Comparison of ENCODE assay signal across 20 cellular contexts in genomic region chr5:85140471-85140870, GRCh38.
DNase-seq lines count a peak whose midpoint lies in the region; ATAC-seq and TF ChIP-seq lines count a peak whose summit lies in the region.
"Had no signal": no experiment of that assay in that cellular context is flagged by ENCODE, and none has a peak within 500 bp of the region (broad histone marks: within the 10 kb centered on the region; RNA-seq: fewer than 3 reads in every experiment).

No MANE protein-coding gene starts in this region.

- peak; percentile 4 for DNase-seq in LHCN-M2 (ENCODE audit: low read depth)
- DNase-seq in amniotic epithelial cell (ENCODE audit: low read depth) = peak; percentile 61
- peak; percentile 6 for DNase-seq in fibroblast of gingiva (ENCODE audit: low read depth)
- DNase-seq in mesenchymal stem cell = peak; percentile 7
- DNase-seq in NCI-H2029 (lab: John Stamatoyannopoulos, UW) = no peak
- DNase-seq in BE2C = no peak
- DNase-seq: ACHN; AML-193; C1 segment of cervical spinal cord; Calu3; CD4-positive, alpha-beta memory T cell; COR-L47; DMS53; DMS79 treated with DMSO at 0.1 percent for 48 hours; GF-D8; H9 had no signal

- H4K91ac ChIP-seq in mesenchymal stem cell (ENCODE audit: low read length) = no peak overlapping the region

- no peak overlapping the region for H3K23ac ChIP-seq in mesenchymal stem cell (ENCODE audit: low read length in 2 of 2)

- ATAC-seq in GM21737 (IDR thresholded peaks at IDR 0.05; ENCODE audit: unreplicated experiment) (no peak), GM19467 (IDR thresholded peaks at IDR 0.05; ENCODE audit: unreplicated experiment) (no peak)
- ATAC-seq: GM23338, HCT116 had no signal

- no peak overlapping the region for H3K4ac ChIP-seq in mesenchymal stem cell (ENCODE audit: low read depth in 1 of 2, low read length in 2 of 2)

- no peaks in the 10 kb centered on the region for H3K79me1 ChIP-seq in mesenchymal stem cell (replicated peaks; ENCODE audit: low read length, poor library complexity, severe bottlenecking)

- H3K27ac ChIP-seq in mesenchymal stem cell (ENCODE audit: low read length, poor library complexity, severe bottlenecking) = no peak overlapping the region

- H2BK15ac ChIP-seq in mesenchymal stem cell (ENCODE audit: low read depth, poor library complexity, severe bottlenecking) = no peak overlapping the region

- TF ChIP-seq CTCF in BE2C (IDR thresholded peaks at IDR 0.05; ENCODE audit: low read depth, low read length) = no peak

- no peak overlapping the region for H3K18ac ChIP-seq in mesenchymal stem cell (ENCODE audit: low read depth in 1 of 2, low read length in 2 of 2)

- H3K36me3 ChIP-seq in mesenchymal stem cell (ENCODE audit: control insufficient read depth in 1 of 2, insufficient read depth in 2 of 2, low read depth in 1 of 2, low read length in 2 of 2) = no peaks in the 10 kb centered on the region
- H3K36me3 ChIP-seq in BE2C = no peaks in the 10 kb centered on the region

- H3K14ac ChIP-seq in mesenchymal stem cell (ENCODE audit: low read length in 2 of 2) = no peak overlapping the region

- H2AFZ ChIP-seq in mesenchymal stem cell (ENCODE audit: low read depth, low read length) = no peak overlapping the region
- H2AFZ ChIP-seq: GM23338 had no signal

- no peak overlapping the region for H3K4me2 ChIP-seq in mesenchymal stem cell (ENCODE audit: low read length, poor library complexity, severe bottlenecking)
- H3K4me2 ChIP-seq: GM23338 had no signal

- no peaks in the 10 kb centered on the region for H3K27me3 ChIP-seq in mesenchymal stem cell (ENCODE audit: control insufficient read depth in 1 of 2, insufficient read depth in 1 of 2, low read length in 2 of 2)
- no peaks in the 10 kb centered on the region for H3K27me3 ChIP-seq in BE2C

- H3K9me3 ChIP-seq in mesenchymal stem cell (ENCODE audit: control insufficient read depth, low read length) (no peaks in the 10 kb centered on the region), BE2C (no peaks in the 10 kb centered on the region)

- H3K4me3 ChIP-seq in mesenchymal stem cell (ENCODE audit: insufficient read depth in 1 of 2, low read depth in 1 of 2, low read length in 2 of 2) (no peak overlapping the region), BE2C (ENCODE audit: low read depth, low read length) (no peak overlapping the region)
- H3K4me3 ChIP-seq: GM23338 had no signal

- no peak overlapping the region for H2BK12ac ChIP-seq in mesenchymal stem cell (ENCODE audit: low read length in 2 of 2)

- no peak overlapping the region for H2BK5ac ChIP-seq in mesenchymal stem cell (ENCODE audit: low read depth, low read length, poor library complexity, severe bottlenecking)

- H2AK5ac ChIP-seq in mesenchymal stem cell (ENCODE audit: low read length, severe bottlenecking) = no peak overlapping the region

- H4K8ac ChIP-seq in mesenchymal stem cell (ENCODE audit: low read length) = no peak overlapping the region

- no peak overlapping the region for H3K9ac ChIP-seq in mesenchymal stem cell (ENCODE audit: low read length)

- H3K4me1 ChIP-seq in mesenchymal stem cell (ENCODE audit: control insufficient read depth, insufficient read depth, low read depth, low read length) = no peaks in the 10 kb centered on the region
- H3K4me1 ChIP-seq in BE2C = no peaks in the 10 kb centered on the region

- no peak overlapping the region for H2BK120ac ChIP-seq in mesenchymal stem cell (ENCODE audit: low read depth, low read length)

Comparison
In these comparisons a context has a peak if more than half of its experiments do, and no peak if none do; other contexts are left out.
1. DNase-seq: peak in LHCN-M2 (single experiment), amniotic epithelial cell (single experiment), fibroblast of gingiva (single experiment) and mesenchymal stem cell (single experiment); none in NCI-H2029 (single experiment) and BE2C (single experiment).